15 cellular contexts compared by ENCODE assay signal in the genomic region with DNA sequence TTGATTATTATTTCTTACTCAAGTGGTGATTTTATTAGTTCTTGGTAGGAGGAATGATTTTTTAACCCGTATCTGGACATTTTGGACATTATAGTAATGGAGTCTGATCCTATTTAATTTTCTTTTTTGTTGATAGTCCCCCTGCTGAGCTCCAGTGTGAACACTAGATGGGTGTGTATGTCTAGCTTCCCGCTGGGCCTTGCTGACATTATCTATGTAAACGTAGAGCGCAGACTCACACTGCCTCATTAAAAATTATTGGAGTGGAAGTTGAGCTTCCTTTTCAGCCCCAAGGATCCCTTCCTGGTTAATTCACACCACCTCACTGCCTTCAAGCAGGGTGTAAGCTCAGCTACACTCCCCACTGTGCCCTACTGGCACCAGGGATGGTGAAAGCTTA.
A peak's percentile ranks its signal among the peaks of the same experiment; 100 is the strongest.
DNase-seq lines count a peak whose midpoint lies in the region; ATAC-seq and TF ChIP-seq lines count a peak whose summit lies in the region.
"Had no signal": no experiment of that assay in that cellular context is flagged by ENCODE, and none has a peak within 500 bp of the region (broad histone marks: within the 10 kb centered on the region; RNA-seq: fewer than 3 reads in every experiment).

No MANE protein-coding gene starts in this region.

- H3K36me3 Mint-ChIP-seq in chondrocyte (ENCODE audit: low read depth): no peaks in the 10 kb centered on the region
- H3K36me3 Mint-ChIP-seq: CD8-positive, alpha-beta T cell had no signal

- H3K9me3 ChIP-seq in BE2C: no peaks in the 10 kb centered on the region
- H3K9me3 ChIP-seq: Peyer's patch had no signal

- no peaks in the 10 kb centered on the region for H3K4me1 Mint-ChIP-seq in chondrocyte (ENCODE audit: low read depth)

- DNase-seq in BE2C: no peak
- peak; percentile 60 for DNase-seq in DMS153 (lab: John Stamatoyannopoulos, UW)
- peak; percentile 27 for DNase-seq in LNCaP clone FGC (ENCODE audit: low read depth)
- peak; percentile 3 for DNase-seq in dermis blood vessel endothelial cell
- no peak for DNase-seq in chondrocyte (ENCODE audit: low spot score)
- DNase-seq in anterior cingulate cortex (lab: John Stamatoyannopoulos, UW): no peak
- DNase-seq in activated CD4-positive, CD25-positive, alpha-beta regulatory T cell treated with anti-CD3 and anti-CD28 coated beads, Interleukin-2, amount 50 U/mL, for 72 hours: no peak
- DNase-seq: CD8-positive, alpha-beta T cell; DMS 273 treated with DMSO at 0.1 percent for 48 hours; H7; NCI-H1436 had no signal

- H3K27me3 Mint-ChIP-seq in chondrocyte (ENCODE audit: low read depth): peaks cover 3% of the 10 kb centered on the region

- H3K4me3 ChIP-seq in BE2C (ENCODE audit: low read depth, low read length): no peak overlapping the region
- H3K4me3 ChIP-seq in LNCaP clone FGC (ENCODE audit: low read depth, low read length): no peak overlapping the region
- H3K4me3 ChIP-seq: Peyer's patch, SK-N-MC had no signal

- TF ChIP-seq CTCF in BE2C (IDR thresholded peaks at IDR 0.05; ENCODE audit: low read depth, low read length) (peak; percentile 11; the same call in 1 of the 2 replicates), LNCaP clone FGC (IDR thresholded peaks at IDR 0.05; ENCODE audit: control insufficient read depth, extremely low read depth, insufficient read depth) (peak; percentile 41), chondrocyte (IDR thresholded peaks at IDR 0.05) (no peak)

- H3K27me3 ChIP-seq in BE2C: no peaks in the 10 kb centered on the region
- H3K27me3 ChIP-seq: Peyer's patch had no signal

- H3K9me3 Mint-ChIP-seq in chondrocyte (ENCODE audit: low read depth): peaks cover 13% of the 10 kb centered on the region
- H3K9me3 Mint-ChIP-seq: CD8-positive, alpha-beta T cell had no signal

- H3K4me1 ChIP-seq in BE2C: peaks cover 6% of the 10 kb centered on the region; the same call in 1 of the 2 replicates

- H3K27ac Mint-ChIP-seq in chondrocyte (ENCODE audit: unreplicated experiment): no peak overlapping the region
- H3K27ac Mint-ChIP-seq: CD8-positive, alpha-beta T cell had no signal

- no peak for ATAC-seq in GM19023 (IDR thresholded peaks at IDR 0.05; ENCODE audit: unreplicated experiment)
- ATAC-seq: CD8-positive, alpha-beta T cell; Right ventricle myocardium inferior had no signal

- no peaks in the 10 kb centered on the region for H3K36me3 ChIP-seq in BE2C
- H3K36me3 ChIP-seq: Peyer's patch had no signal

- no peak overlapping the region for H3K4me3 Mint-ChIP-seq in chondrocyte (ENCODE audit: unreplicated experiment)
- H3K4me3 Mint-ChIP-seq: CD8-positive, alpha-beta T cell had no signal

Comparison
In these comparisons a context has a peak if more than half of its experiments do, and no peak if none do; other contexts are left out.
1. DNase-seq: peak in DMS153 (single experiment), LNCaP clone FGC (single experiment) and dermis blood vessel endothelial cell (single experiment); none in BE2C (single experiment), chondrocyte (single experiment), anterior cingulate cortex (0 of 58) and activated CD4-positive, CD25-positive, alpha-beta regulatory T cell treated with anti-CD3 and anti-CD28 coated beads, Interleukin-2, amount 50 U/mL, for 72 hours (single experiment).